Comparison of ENCODE assay signal across 8 cellular contexts in genomic region chr1:92623187-92623778, GRCh38.
DNase-seq lines count a peak whose midpoint lies in the region; ATAC-seq and TF ChIP-seq lines count a peak whose summit lies in the region.

No MANE protein-coding gene starts in this region.

- H3K27me3 ChIP-seq in PC-3 (ENCODE audit: low read length), result no peaks in the 10 kb centered on the region

- H3K27ac ChIP-seq in PC-3 (ENCODE audit: low read length), result no peak overlapping the region

- CTCF ChIA-PET in PC-3 (lab: Charles Lee), result interaction anchor here (0.7 kb wide), 1 partner anchor 313 kb away, joined by 3 read pairs; no protein-coding TSS in a partner anchor

- POLR2A ChIA-PET in PC-3 (lab: Charles Lee; ENCODE audit: unreplicated experiment), result no interaction called here

- H3K9me3 ChIP-seq in PC-3 (ENCODE audit: low read length), result no peaks in the 10 kb centered on the region

- TF ChIP-seq CTCF in AG09309 (IDR thresholded peaks at IDR 0.05; ENCODE audit: control insufficient read depth, insufficient read depth, low read depth, low read length, missing control alignments), result peak; percentile 36
- TF ChIP-seq CTCF in GM13977 (IDR thresholded peaks at IDR 0.05; ENCODE audit: extremely low read depth, insufficient read depth, missing control alignments), result peak; percentile 57
- TF ChIP-seq CTCF in PC-3 (conservative IDR thresholded peaks at IDR 0.05; ENCODE audit: low read depth, low read length), result peak; percentile 67
- peak; percentile 41 for TF ChIP-seq CTCF in fibroblast of the aortic adventitia (IDR thresholded peaks at IDR 0.05; ENCODE audit: insufficient read depth, low read length)

- DNase-seq in AG09309 (ENCODE audit: low read depth), result no peak
- DNase-seq in GM13977 (ENCODE audit: low spot score), result peak; percentile 22
- peak; percentile 45 for DNase-seq in PC-3
- DNase-seq in fibroblast of the aortic adventitia (ENCODE audit: low read depth), result peak; percentile 30
- DNase-seq in NCI-H146 (lab: John Stamatoyannopoulos, UW), result no peak
- DNase-seq in activated gamma-delta T cell treated with Interleukin-2 at 50 U/mL for 16 hours, result no peak
- DNase-seq in stimulated activated CD4-positive, alpha-beta T cell treated with anti-CD3 and anti-CD28 coated beads, Interleukin-1b, Interleukin-23, amount 100 ng/mL, for 48 hours, result no peak
- no peak for DNase-seq in posterior cingulate gyrus

- ATAC-seq in PC-3, result peak; percentile 64

- in situ Hi-C loops in GM13977 (cut with MboI; ENCODE audit: low pct_unique_long_range_greater_than_20kb, low sequenced_read_pairs, unreplicated experiment), result loop anchor here (10.0 to 25.0 kb wide), 2 partner anchors 318 to 1111 kb away; partner anchors contain the start of gene CDC7

- no peaks in the 10 kb centered on the region for H3K79me2 ChIP-seq in PC-3 (ENCODE audit: low read length)

- no peaks in the 10 kb centered on the region for H3K4me1 ChIP-seq in PC-3 (ENCODE audit: insufficient read depth, low read length)

- H3K9me2 ChIP-seq in PC-3 (replicated peaks; ENCODE audit: low read length), result no peaks in the 10 kb centered on the region

- no peak overlapping the region for H3K4me2 ChIP-seq in PC-3 (ENCODE audit: low read length)

- H2AFZ ChIP-seq in PC-3 (ENCODE audit: low read length), result no peak overlapping the region

- BruUV-seq in PC-3 (replicated peaks; lab: Mats Ljungman, UMichigan), result no TSS peak

- no peak overlapping the region for H3K9ac ChIP-seq in PC-3 (ENCODE audit: low read length)

- no peaks in the 10 kb centered on the region for H3K36me3 ChIP-seq in PC-3 (ENCODE audit: low read depth, low read length)

- intact Hi-C loops in PC-3 (cut with micrococcal nuclease), result loop anchor here (1.0 to 5.0 kb wide), 2 partner anchors 313 to 626 kb away; no protein-coding TSS in a partner anchor
- intact Hi-C loops in posterior cingulate gyrus (cut with DNase I), result loop anchor here (1.0 to 10.0 kb wide), 2 partner anchors 315 to 628 kb away; no protein-coding TSS in a partner anchor

- H3F3A ChIP-seq in PC-3 (ENCODE audit: low read length, unreplicated experiment), result no peaks in the 10 kb centered on the region

- H4K20me1 ChIP-seq in PC-3 (ENCODE audit: low read length), result no peaks in the 10 kb centered on the region

- H3K4me3 ChIP-seq in AG09309 (ENCODE audit: control insufficient read depth, low read depth, low read length) (no peak overlapping the region), PC-3 (ENCODE audit: low read length) (no peak overlapping the region), fibroblast of the aortic adventitia (ENCODE audit: low read depth, low read length) (no peak overlapping the region)

Comparison
In these comparisons a context has a peak if more than half of its experiments do, and no peak if none do; other contexts are left out.
1. DNase-seq: peak in GM13977 (single experiment), PC-3 (single experiment) and fibroblast of the aortic adventitia (single experiment); none in AG09309 (single experiment), NCI-H146 (single experiment), activated gamma-delta T cell treated with Interleukin-2 at 50 U/mL for 16 hours (single experiment), stimulated activated CD4-positive, alpha-beta T cell treated with anti-CD3 and anti-CD28 coated beads, Interleukin-1b, Interleukin-23, amount 100 ng/mL, for 48 hours (single experiment) and posterior cingulate gyrus (0 of 10).
2. Peak in every context shown above with its lines, with median percentiles within 50 percentile points of each other: CTCF ChIP-seq.